ENCODE assay signal across 7 cellular contexts in the genomic region with DNA sequence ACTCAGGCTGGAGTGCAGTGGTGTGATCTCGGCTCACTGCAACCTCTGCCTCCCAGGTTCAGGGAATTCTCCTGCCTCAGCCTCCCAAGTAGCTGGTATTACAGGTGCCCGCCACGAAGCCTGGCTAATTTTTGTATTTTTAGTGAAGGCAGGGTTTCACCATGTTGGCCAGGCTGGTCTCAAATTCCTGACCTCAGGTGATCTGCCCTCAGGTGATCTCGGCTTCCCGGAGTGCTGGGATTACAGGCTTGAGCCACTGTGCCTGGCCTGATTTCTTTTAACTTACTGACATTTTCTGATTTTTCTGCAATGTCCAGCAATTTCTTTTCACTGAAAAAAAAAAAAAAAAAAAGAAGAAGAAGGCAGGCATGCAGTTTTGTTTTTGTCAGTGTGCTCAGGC. TPM values are rescaled to one million over a fixed set of nuclear protein-coding genes. Genes with fewer than 3 reads are reported as not detected.
"Had no signal": no experiment of that assay in that cellular context is flagged by ENCODE, and none has a peak within 500 bp of the region (broad histone marks: within the 10 kb centered on the region; RNA-seq: fewer than 3 reads in every experiment).

No MANE protein-coding gene starts in this region.

RNA-seq across cellular contexts. Expression of gene TMEM61, which starts 2.9 kb away (rescaled TPM):
- total RNA-seq: OCI-LY7, RPMI7951, SK-MEL-5 had no signal
- polyA plus RNA-seq: IgD-negative memory B cell, SK-N-SH had no signal

RNA-seq across cellular contexts. Expression of gene BSND, which starts 21.2 kb away (rescaled TPM):
- total RNA-seq: OCI-LY7, PC-3, Peyer's patch, RPMI7951, SK-MEL-5 had no signal
- polyA plus RNA-seq: IgD-negative memory B cell, SK-N-SH had no signal
